32 cellular contexts compared by ENCODE assay signal in the genomic region with DNA sequence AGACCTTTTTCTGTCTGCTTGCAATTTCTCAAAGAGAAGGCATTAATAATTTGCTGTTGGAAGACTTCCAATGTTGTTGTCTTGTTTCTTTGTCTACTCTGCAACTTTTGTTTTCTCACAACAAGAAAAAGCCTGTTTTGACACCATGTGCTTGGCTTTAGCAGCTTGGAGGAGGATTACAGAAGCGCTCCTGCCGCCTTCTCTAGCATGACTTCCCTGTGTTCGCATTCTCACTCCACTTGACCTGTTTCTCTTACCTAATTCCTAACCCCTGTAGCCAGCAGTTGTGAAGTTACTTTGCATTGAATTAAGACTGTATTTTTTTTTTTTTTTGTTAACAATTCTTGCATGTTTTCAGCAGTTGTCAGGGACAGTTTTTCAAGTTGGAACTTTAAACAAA.
"Had no signal": no experiment of that assay in that cellular context is flagged by ENCODE, and none has a peak within 500 bp of the region (broad histone marks: within the 10 kb centered on the region; RNA-seq: fewer than 3 reads in every experiment).

No MANE protein-coding gene starts in this region.

- H3K36me3 Mint-ChIP-seq: activated naive CD4-positive, alpha-beta T cell treated with anti-CD3 and anti-CD28 coated beads, Interleukin-2, amount 50 U/mL, for 24 hours; activated naive CD8-positive, alpha-beta T cell treated with anti-CD3 and anti-CD28 coated beads, Interleukin-2, amount 10 ng/mL, durations not matched to agents 7 days and 5 days had no signal

- H2AFZ ChIP-seq: PC-9 had no signal

- H3K4me2 ChIP-seq: PC-9 had no signal

- ATAC-seq: activated CD4-positive, alpha-beta T cell treated with anti-CD3 and anti-CD28 coated beads for 36 hours; activated CD8-positive, alpha-beta T cell treated with anti-CD3 and anti-CD28 coated beads, Interleukin-2, amount 10 ng/mL, durations not matched to agents 7 days and 5 days; Right ventricle myocardium inferior; SK-N-SH treated with all-trans-retinoic acid at 6 μM for 48 hours had no signal

- DNase-seq: activated CD4-positive, alpha-beta T cell treated with anti-CD3 and anti-CD28 coated beads for 36 hours; activated CD4-positive, alpha-beta T cell treated with anti-CD3 and anti-CD28 coated beads, Interleukin-2, amount 10 ng/mL, durations not matched to agents 7 days and 5 days; activated CD4-positive, alpha-beta T cell treated with anti-CD3 and anti-CD28 coated beads, Interleukin-2, amount 50 U/mL, for 48 hours; activated CD8-positive, alpha-beta T cell treated with anti-CD3 and anti-CD28 coated beads, Interleukin-2, amount 10 ng/mL, durations not matched to agents 7 days and 5 days; activated gamma-delta T cell; activated naive CD4-positive, alpha-beta T cell treated with Interleukin-2 at 50 U/mL for 16 hours; activated naive CD8-positive, alpha-beta T cell treated with anti-CD3 and anti-CD28 coated beads, Interleukin-2, amount 10 ng/mL, durations not matched to agents 7 days and 5 days; activated T-cell treated with anti-CD3 and anti-CD28 coated beads, Interleukin-2, amount 50 U/mL, for 24 hours; amygdala; Karpas-422; NCI-H1105; NCI-H1436; NCI-H1694; NCI-H1930; NCI-H2081 treated with DMSO at 0.1 percent for 48 hours; NCI-H2171; NCI-H510A; NK-92 treated with Interleukin-12 subunit alpha and Interleukin-12 subunit beta, amount 100 ng/mL, for 24 hours; SIG-M5; T-helper 1 cell; T-helper 2 cell; T-helper 9 cell had no signal

- H3K27me3 ChIP-seq: ascending aorta, cardiac muscle cell had no signal

- H3K27me3 Mint-ChIP-seq: activated CD4-positive, alpha-beta T cell treated with anti-CD3 and anti-CD28 coated beads for 36 hours; activated CD4-positive, alpha-beta T cell treated with anti-CD3 and anti-CD28 coated beads, Interleukin-2, amount 10 ng/mL, durations not matched to agents 7 days and 5 days; activated naive CD4-positive, alpha-beta T cell treated with anti-CD3 and anti-CD28 coated beads, Interleukin-2, amount 50 U/mL, for 24 hours; activated naive CD8-positive, alpha-beta T cell treated with anti-CD3 and anti-CD28 coated beads, Interleukin-2, amount 10 ng/mL, durations not matched to agents 7 days and 5 days; activated T-cell treated with anti-CD3 and anti-CD28 coated beads, Interleukin-2, amount 50 U/mL, for 24 hours; central memory CD8-positive, alpha-beta T cell had no signal

- H3K27ac Mint-ChIP-seq: activated CD4-positive, alpha-beta T cell treated with anti-CD3 and anti-CD28 coated beads for 36 hours; activated CD4-positive, alpha-beta T cell treated with anti-CD3 and anti-CD28 coated beads, Interleukin-2, amount 10 ng/mL, durations not matched to agents 7 days and 5 days; activated CD8-positive, alpha-beta T cell treated with anti-CD3 and anti-CD28 coated beads, Interleukin-2, amount 10 ng/mL, durations not matched to agents 7 days and 5 days; activated naive CD4-positive, alpha-beta T cell treated with anti-CD3 and anti-CD28 coated beads, Interleukin-2, amount 50 U/mL, for 24 hours; activated naive CD8-positive, alpha-beta T cell treated with anti-CD3 and anti-CD28 coated beads, Interleukin-2, amount 10 ng/mL, durations not matched to agents 7 days and 5 days; activated T-cell treated with anti-CD3 and anti-CD28 coated beads, Interleukin-2, amount 50 U/mL, for 24 hours; activated T-helper 2 cell treated with anti-CD3 and anti-CD28 coated beads, Interferon-gamma antibody, Interleukin-2, Interleukin-4, amounts not matched to agents 10 μg/mL and 5 μg/mL and 100 μg/mL, durations not matched to agents 14 hours and 24 hours and 36 hours had no signal

- H3K9me3 Mint-ChIP-seq: activated CD4-positive, alpha-beta T cell treated with anti-CD3 and anti-CD28 coated beads, Interleukin-2, amount 10 ng/mL, durations not matched to agents 7 days and 5 days; activated naive CD4-positive, alpha-beta T cell treated with anti-CD3 and anti-CD28 coated beads, Interleukin-2, amount 50 U/mL, for 24 hours; central memory CD8-positive, alpha-beta T cell had no signal

- H3K9me3 ChIP-seq: ascending aorta had no signal

- H3K4me1 Mint-ChIP-seq: activated CD4-positive, alpha-beta T cell treated with anti-CD3 and anti-CD28 coated beads for 36 hours; activated CD4-positive, alpha-beta T cell treated with anti-CD3 and anti-CD28 coated beads, Interleukin-2, amount 10 ng/mL, durations not matched to agents 7 days and 5 days; activated naive CD4-positive, alpha-beta T cell treated with anti-CD3 and anti-CD28 coated beads, Interleukin-2, amount 50 U/mL, for 24 hours; activated naive CD8-positive, alpha-beta T cell treated with anti-CD3 and anti-CD28 coated beads, Interleukin-2, amount 10 ng/mL, durations not matched to agents 7 days and 5 days; central memory CD8-positive, alpha-beta T cell had no signal

- H3K4me1 ChIP-seq: ascending aorta had no signal

- H3K36me3 ChIP-seq: ascending aorta, cardiac muscle cell had no signal

- H3K27ac ChIP-seq: ascending aorta, cardiac muscle cell, PC-9, RWPE1, VCaP had no signal

- H3K4me3 ChIP-seq: ascending aorta, cardiac muscle cell, PC-9 had no signal

- H3K4me3 Mint-ChIP-seq: activated CD4-positive, alpha-beta T cell treated with anti-CD3 and anti-CD28 coated beads for 36 hours; activated CD4-positive, alpha-beta T cell treated with anti-CD3 and anti-CD28 coated beads, Interleukin-2, amount 10 ng/mL, durations not matched to agents 7 days and 5 days; activated CD8-positive, alpha-beta T cell treated with anti-CD3 and anti-CD28 coated beads, Interleukin-2, amount 10 ng/mL, durations not matched to agents 7 days and 5 days; activated naive CD4-positive, alpha-beta T cell treated with anti-CD3 and anti-CD28 coated beads, Interleukin-2, amount 50 U/mL, for 24 hours; activated naive CD8-positive, alpha-beta T cell treated with anti-CD3 and anti-CD28 coated beads, Interleukin-2, amount 10 ng/mL, durations not matched to agents 7 days and 5 days; activated T-cell treated with anti-CD3 and anti-CD28 coated beads, Interleukin-2, amount 50 U/mL, for 24 hours; central memory CD8-positive, alpha-beta T cell had no signal
